Comparison of ENCODE assay signal across 8 cellular contexts in genomic region chr4:52804-53479, GRCh38. TPM values are rescaled to one million over a fixed set of nuclear protein-coding genes. Genes with fewer than 3 reads are reported as not detected.
DNase-seq lines count a peak whose midpoint lies in the region; ATAC-seq, FAIRE-seq and TF ChIP-seq lines count a peak whose summit lies in the region.
"Not testable (repeated sequence)": the region's sequence is repeated elsewhere in the genome, so short reads cannot be mapped to it uniquely, and the experiment has no call there.

Gene ZNF595, plus strand, starts transcription at chr4:53321. Its CDS starts 168 bp downstream, at chr4:53489.

- not testable (repeated sequence) for H3K4me1 Mint-ChIP-seq in CD8-positive, alpha-beta memory T cell

- not testable (repeated sequence) for H4K5ac ChIP-seq in H1 (ENCODE audit: insufficient read length, low read depth, low read length)

- not testable (repeated sequence) for H2BK15ac ChIP-seq in H1 (ENCODE audit: low read length); neuronal stem cell (ENCODE audit: low read length)

- H3K36me3 ChIP-seq in CD8-positive, alpha-beta memory T cell (ENCODE audit: insufficient read depth, low read length); PC-9 (ENCODE audit: low read depth); H1 (ENCODE audit: control insufficient read depth in 2 of 4, insufficient read depth in 4 of 4, low read length in 3 of 4); iPS DF 6.9 (ENCODE audit: control insufficient read depth, insufficient read depth, low read length); neuronal stem cell (replicated peaks in 1 of 2; ENCODE audit: control insufficient read depth in 2 of 2, insufficient read depth in 2 of 2, low read length in 2 of 2); suprapubic skin: not testable (repeated sequence)

- TF ChIP-seq EP300 in H1 (IDR thresholded peaks at IDR 0.05; ENCODE audit: borderline replicate concordance in 1 of 2, low read depth in 2 of 2, low read length in 2 of 2); suprapubic skin (IDR thresholded peaks at IDR 0.05): not testable (repeated sequence)

- TF ChIP-seq CTCF in PC-9 (conservative IDR thresholded peaks at IDR 0.05); H1 (IDR thresholded peaks at IDR 0.05; ENCODE audit: control extremely low read depth in 1 of 3, insufficient read depth in 1 of 3, low read depth in 1 of 3, low read length in 3 of 3); suprapubic skin (IDR thresholded peaks at IDR 0.05): not testable (repeated sequence)

- H3K9ac ChIP-seq in H1 (replicated peaks in 1 of 4; ENCODE audit: extremely low read depth in 1 of 4, low read depth in 3 of 4, low read length in 3 of 4): peak within 1 kb of the TSS in 1 of 4 experiments; percentile 13; a peak in 1 of 7 replicates
- H3K9ac ChIP-seq in neuronal stem cell (ENCODE audit: low read depth, low read length, poor library complexity): not testable (repeated sequence)

- not testable (repeated sequence) for FAIRE-seq in H1 (lab: Jason Lieb, UNC)

- H3K9me3 Mint-ChIP-seq in CD8-positive, alpha-beta memory T cell: not testable (repeated sequence)

- not testable (repeated sequence) for H3K14ac ChIP-seq in H1 (ENCODE audit: insufficient read length); neuronal stem cell (ENCODE audit: low read length)

- not testable (repeated sequence) for H2AFZ ChIP-seq in PC-9; H1 (ENCODE audit: low read length)
- peak within 1 kb of the TSS; percentile 69 for H2AFZ ChIP-seq in neuronal stem cell (ENCODE audit: low read length)

- H3K27me3 Mint-ChIP-seq in CD8-positive, alpha-beta memory T cell: not testable (repeated sequence)

- H3K9me2 ChIP-seq in PC-9 (ENCODE audit: insufficient read depth): not testable (repeated sequence)

- H3K27me3 ChIP-seq in CD8-positive, alpha-beta memory T cell (ENCODE audit: insufficient read depth, low read length, poor library complexity, severe bottlenecking); PC-9 (ENCODE audit: insufficient read depth, low read depth); H1 (replicated peaks in 1 of 4; ENCODE audit: control insufficient read depth in 3 of 4, extremely low read depth in 1 of 4, insufficient read depth in 3 of 4, low read length in 3 of 4); iPS DF 6.9 (ENCODE audit: control insufficient read depth, insufficient read depth, low read length); neuronal stem cell (ENCODE audit: control insufficient read depth in 3 of 3, insufficient read depth in 3 of 3, low read depth in 1 of 3, low read length in 3 of 3); suprapubic skin: not testable (repeated sequence)

- not testable (repeated sequence) for H2BK20ac ChIP-seq in H1 (ENCODE audit: low read length)

- not testable (repeated sequence) for H3K23ac ChIP-seq in H1 (ENCODE audit: insufficient read length); neuronal stem cell (ENCODE audit: low read depth, low read length, poor library complexity)

- H3K56ac ChIP-seq in H1 (replicated peaks; ENCODE audit: insufficient read length, low read depth, low read length): not testable (repeated sequence)

- not testable (repeated sequence) for H3K27ac Mint-ChIP-seq in CD8-positive, alpha-beta memory T cell

- BruUV-seq in PC-9 (replicated peaks; lab: Mats Ljungman, UMichigan): not testable (repeated sequence)

- not testable (repeated sequence) for H3K79me2 ChIP-seq in PC-9 (ENCODE audit: low read depth); H1 (ENCODE audit: control insufficient read depth in 1 of 2, insufficient read depth in 2 of 2, low read length in 2 of 2)

- DNase-seq in CD8-positive, alpha-beta memory T cell: peak; percentile 7 to 53 (median 41)
- DNase-seq in PC-9 (peak in 1 of 2 experiments; percentile 55), activated gamma-delta T cell treated with Interleukin-2 at 50 U/mL for 16 hours (peak; percentile 22), H1 (ENCODE audit: low read depth in 1 of 2, low spot score in 2 of 2) (peak in 1 of 2 experiments; percentile 52), suprapubic skin (ENCODE audit: low spot score in 2 of 2) (peak; percentile 72 to 82)
- DNase-seq in iPS DF 6.9 (ENCODE audit: low read depth, low spot score); neuronal stem cell (ENCODE audit: low spot score): not testable (repeated sequence)

- POLR2A ChIA-PET in CD8-positive, alpha-beta memory T cell (lab: Charles Lee): interaction anchor here (1.4 kb wide), 1 partner anchor 72 kb away, joined by 6 read pairs; the partner anchor contains the start of gene ZNF718
- POLR2A ChIA-PET in PC-9 (lab: Charles Lee; ENCODE audit: unreplicated experiment): interaction anchor here (1.0 kb wide), 1 partner anchor 421 kb away, joined by 3 read pairs; no protein-coding TSS in a partner anchor
- POLR2A ChIA-PET in H1 (lab: Charles Lee; ENCODE audit: partially characterized antibody): interaction anchor here (0.7 to 3.8 kb wide), 5 partner anchors 32 to 253 kb away, joined by 3 to 18 read pairs (median 3); partner anchors contain the start of genes ZNF718 and ZNF732

- not testable (repeated sequence) for H3K9me3 ChIP-seq in CD8-positive, alpha-beta memory T cell (ENCODE audit: low read length); PC-9 (ENCODE audit: insufficient read depth, low read depth); iPS DF 6.9 (ENCODE audit: control insufficient read depth, insufficient read depth, low read length); neuronal stem cell (replicated peaks in 1 of 2; ENCODE audit: control insufficient read depth in 2 of 2, insufficient read depth in 1 of 2, low read depth in 1 of 2, low read length in 2 of 2); suprapubic skin
- peaks cover 6 to 15% of the 10 kb centered on the region in 2 experiments; a peak in 3 of 4 replicates for H3K9me3 ChIP-seq in H1 (ENCODE audit: insufficient read depth in 2 of 2, low read depth in 1 of 2, low read length in 1 of 2)

- CTCF ChIA-PET in CD8-positive, alpha-beta memory T cell (lab: Charles Lee): interaction anchor here (2.2 kb wide), 1 partner anchor 10 kb away, joined by 7 read pairs; no protein-coding TSS in a partner anchor
- CTCF ChIA-PET in PC-9 (lab: Charles Lee): not testable (repeated sequence)
- CTCF ChIA-PET in H1 (lab: Charles Lee; ENCODE audit: partially characterized antibody): interaction anchor here (1.1 kb wide), 1 partner anchor 82 kb away, joined by 3 read pairs; no protein-coding TSS in a partner anchor

- not testable (repeated sequence) for H3F3A ChIP-seq in PC-9 (ENCODE audit: insufficient read depth, low read depth)

- not testable (repeated sequence) for H3K18ac ChIP-seq in H1 (ENCODE audit: extremely low read depth, low read length); neuronal stem cell (ENCODE audit: low read length)

- intact Hi-C loops in PC-9 (cut with micrococcal nuclease; ENCODE audit: unreplicated experiment): not testable (repeated sequence)

- not testable (repeated sequence) for H3K23me2 ChIP-seq in H1 (ENCODE audit: low read depth, low read length)

- H2AK5ac ChIP-seq in H1 (ENCODE audit: low read depth, low read length); neuronal stem cell (ENCODE audit: low read depth, low read length): not testable (repeated sequence)

- not testable (repeated sequence) for H3K4ac ChIP-seq in H1 (replicated peaks; ENCODE audit: insufficient read length, low read depth, low read length); neuronal stem cell (ENCODE audit: low read length)

- not testable (repeated sequence) for H4K91ac ChIP-seq in H1 (replicated peaks; ENCODE audit: insufficient read length, low read length); neuronal stem cell (ENCODE audit: low read depth, low read length, poor library complexity)

- H2BK5ac ChIP-seq in H1 (ENCODE audit: low read depth, low read length); neuronal stem cell (ENCODE audit: low read length): not testable (repeated sequence)

- H3K4me3 Mint-ChIP-seq in CD8-positive, alpha-beta memory T cell: not testable (repeated sequence)

- H2BK120ac ChIP-seq in H1 (replicated peaks; ENCODE audit: low read depth, low read length); neuronal stem cell (ENCODE audit: low read depth, low read length): not testable (repeated sequence)

- not testable (repeated sequence) for H3K4me1 ChIP-seq in CD8-positive, alpha-beta memory T cell (ENCODE audit: insufficient read depth, low read length); PC-9 (replicated peaks; ENCODE audit: insufficient read depth); H1 (replicated peaks in 1 of 4; ENCODE audit: control insufficient read depth in 3 of 4, insufficient read depth in 4 of 4, low read length in 3 of 4); iPS DF 6.9 (ENCODE audit: control insufficient read depth, insufficient read depth, low read length); neuronal stem cell (ENCODE audit: control insufficient read depth in 2 of 2, insufficient read depth in 1 of 2, low read depth in 1 of 2, low read length in 2 of 2); suprapubic skin

- not testable (repeated sequence) for H4K8ac ChIP-seq in H1 (ENCODE audit: extremely low read depth, insufficient read depth, low read length); neuronal stem cell (ENCODE audit: low read depth, low read length)

- 40% methylated on average over 21 of the region's 29 CpGs; no CpG with 5 or more reads in 1 of the 2 experiments for WGBS in H1 (ENCODE audit: extremely low coverage in 1 of 2, insufficient coverage in 1 of 2, insufficient read length in 1 of 2, insufficient replicate concordance in 2 of 2, low coverage in 1 of 2, low lambda C conversion rate in 2 of 2, missing lambda C conversion rate in 1 of 2), 2 experiments
- no CpG with 5 or more reads among the region's 29 CpGs for WGBS in iPS DF 6.9 (ENCODE audit: insufficient coverage, insufficient read length)
- no CpG with 5 or more reads among the region's 29 CpGs for WGBS in neuronal stem cell (ENCODE audit: extremely low coverage in 2 of 2, insufficient read length in 2 of 2, insufficient replicate concordance in 1 of 2), 2 donors
- 33% methylated on average over 18 of the region's 29 CpGs for WGBS in suprapubic skin

- TF ChIP-seq POLR2A in H1 (IDR thresholded peaks at IDR 0.05; ENCODE audit: control extremely low read depth in 1 of 2, low read depth in 2 of 2, low read length in 2 of 2); suprapubic skin (IDR thresholded peaks at IDR 0.05): not testable (repeated sequence)

- ATAC-seq in HG02759 (IDR thresholded peaks at IDR 0.05; ENCODE audit: unreplicated experiment): peak; percentile 83

- not testable (repeated sequence) for H2BK12ac ChIP-seq in H1 (ENCODE audit: low read depth, low read length); neuronal stem cell (ENCODE audit: low read length)

- H3K27ac ChIP-seq in CD8-positive, alpha-beta memory T cell (ENCODE audit: low read depth, low read length); PC-9; H1 (ENCODE audit: low read depth, low read length); iPS DF 6.9 (ENCODE audit: low read length); neuronal stem cell (replicated peaks; ENCODE audit: low read length): not testable (repeated sequence)
- H3K27ac ChIP-seq in suprapubic skin: peak within 1 kb of the TSS; percentile 22

- not testable (repeated sequence) for TF ChIP-seq RAD21 in H1 (IDR thresholded peaks at IDR 0.05 in 1 of 2, conservative IDR thresholded peaks at IDR 0.05 in 1 of 2; ENCODE audit: low read depth in 2 of 2, low read length in 2 of 2)

- H3K4me3 ChIP-seq in CD8-positive, alpha-beta memory T cell (ENCODE audit: low read length); PC-9: not testable (repeated sequence)
- H3K4me3 ChIP-seq in H1 (ENCODE audit: extremely low read depth in 1 of 4, insufficient read depth in 2 of 4, low read depth in 3 of 4, low read length in 4 of 4) (peak within 1 kb of the TSS; percentile 36 to 47 (median 42); a peak in 7 of 8 replicates), iPS DF 6.9 (ENCODE audit: low read length) (peak within 1 kb of the TSS; percentile 23; the same call in 1 of the 2 replicates), neuronal stem cell (ENCODE audit: low read length in 2 of 2) (peak within 1 kb of the TSS; percentile 46 to 60), suprapubic skin (peak within 1 kb of the TSS; percentile 42)

- H3K79me1 ChIP-seq in H1 (ENCODE audit: low read depth, low read length); neuronal stem cell (ENCODE audit: low read depth, low read length): not testable (repeated sequence)

- not testable (repeated sequence) for H4K20me1 ChIP-seq in PC-9 (ENCODE audit: insufficient read depth); H1 (replicated peaks in 1 of 2; ENCODE audit: control insufficient read depth in 1 of 2, insufficient read depth in 2 of 2, low read length in 2 of 2)

- not testable (repeated sequence) for H3K4me2 ChIP-seq in PC-9; H1 (ENCODE audit: insufficient read depth in 1 of 2, low read depth in 2 of 2, low read length in 2 of 2)
- peak within 1 kb of the TSS; percentile 11 for H3K4me2 ChIP-seq in neuronal stem cell (ENCODE audit: insufficient read depth, low read length, poor library complexity, severe bottlenecking)

- not testable (repeated sequence) for H3K36me3 Mint-ChIP-seq in CD8-positive, alpha-beta memory T cell

RNA-seq across cellular contexts. Expression of gene ZNF595, which starts in this region (rescaled TPM):
- 1 to 10 TPM; 7.7 to 8.5 TPM for total RNA-seq in CD8-positive, alpha-beta memory T cell
- polyA plus RNA-seq in CD8-positive, alpha-beta memory T cell: 10.6 TPM
- 9.3 and 10.9 TPM in 2 replicates for total RNA-seq in PC-9 (2021)
- total RNA-seq in H1 (2021; fragmentation: NEBNext Ultra II Directional; extraction: Animal tissue kit (Norgen Biotek cat#: 25700)): 20.3 and 22.5 TPM in 2 replicates
- polyA plus RNA-seq in H1 (2011; rRNA removed): 2.4 and 3.3 TPM in 2 replicates
- polyA plus RNA-seq in H1 (2011; cell fraction: cytosol; rRNA removed): 4.7 TPM
- 7.9 TPM for polyA plus RNA-seq in H1 (2011; cell fraction: nucleus; rRNA removed)
- polyA plus RNA-seq in H1 (2012, experiment 1 of 2): 4.9 to 10.4 TPM (median 6.1 TPM) in 4 replicates
- polyA plus RNA-seq in H1 (2012, experiment 2 of 2): 0.59 TPM
- 16.8 TPM for polyA plus RNA-seq in H1 (2013, experiment 1 of 2)
- polyA plus RNA-seq in H1 (2013, experiment 2 of 2): 15.9 TPM
- 20.1 and 21.2 TPM in 2 replicates for polyA minus RNA-seq in H1 (2011; rRNA and poly(A)+ RNA removed)
- polyA minus RNA-seq in H1 (2011; cell fraction: cytosol; rRNA and poly(A)+ RNA removed): 21.9 TPM
- polyA minus RNA-seq in H1 (2011; cell fraction: nucleus; rRNA and poly(A)+ RNA removed): 58.8 TPM
- polyA plus RNA-seq in neuronal stem cell (2013, experiment 1 of 2): 13.7 TPM
- 14.6 TPM for polyA plus RNA-seq in neuronal stem cell (2013, experiment 2 of 2)
- 10 to 100 TPM; 15.3 to 31.5 (median 24.2) TPM for total RNA-seq in suprapubic skin
